26 cellular contexts compared by ENCODE assay signal in genomic region chr18:5520464-5520863, GRCh38. TPM values are rescaled to one million over a fixed set of nuclear protein-coding genes. Genes with fewer than 3 reads are reported as not detected.
"Had no signal": no experiment of that assay in that cellular context is flagged by ENCODE, and none has a peak within 500 bp of the region (broad histone marks: within the 10 kb centered on the region; RNA-seq: fewer than 3 reads in every experiment).

No MANE protein-coding gene starts in this region.

- H3K4me3 ChIP-seq: cardiac muscle cell, K562, SK-N-MC had no signal

- DNase-seq: activated B cell treated with CpG ODN at 0.5 μM for 24 hours; activated CD4-positive, alpha-beta T cell treated with anti-CD3 and anti-CD28 coated beads for 1 hour; activated CD4-positive, alpha-beta T cell treated with anti-CD3 and anti-CD28 coated beads, Interleukin-2, amount 10 ng/mL, durations not matched to agents 24 days and 14 days; activated CD4-positive, alpha-beta T cell treated with anti-CD3 and anti-CD28 coated beads, Interleukin-2, amount 50 U/mL, for 48 hours; activated CD8-positive, alpha-beta memory T cell treated with anti-CD3 and anti-CD28 coated beads, Interleukin-2, amount 10 ng/mL, durations not matched to agents 7 days and 5 days; activated effector memory CD4-positive, alpha-beta T cell treated with Interleukin-2 at 50 U/mL for 16 hours; activated naive CD4-positive, alpha-beta T cell; activated T-cell treated with anti-CD3 and anti-CD28 coated beads, Interleukin-2, amount 50 U/mL, for 24 hours; amygdala; brain microvascular endothelial cell; Karpas-422; MM.1S; NCI-H1105; NCI-H2171; NCI-H226; NCI-H82; T-cell; T-helper 2 cell; T1000 had no signal

- FAIRE-seq: K562, TTC549 had no signal

- H3K27ac Mint-ChIP-seq: activated B cell treated with CpG ODN at 0.5 μM for 24 hours; activated CD4-positive, alpha-beta T cell treated with anti-CD3 and anti-CD28 coated beads, Interleukin-2, amount 10 ng/mL, durations not matched to agents 24 days and 14 days; activated CD8-positive, alpha-beta memory T cell treated with anti-CD3 and anti-CD28 coated beads, Interleukin-2, amount 10 ng/mL, durations not matched to agents 7 days and 5 days; activated naive CD4-positive, alpha-beta T cell treated with anti-CD3 and anti-CD28 coated beads, Interleukin-2, amount 50 U/mL, for 24 hours; activated T-cell treated with anti-CD3 and anti-CD28 coated beads, Interleukin-2, amount 50 U/mL, for 24 hours; activated T-helper 1 cell treated with anti-CD3 and anti-CD28 coated beads, Interleukin-12 subunit alpha, Interleukin-12 subunit beta, Interleukin-2, Interleukin-4 antibody, amounts not matched to agents 30 ng/mL and 10 ng/mL and 1 ng/mL, durations not matched to agents 14 hours and 24 hours and 36 hours; T-cell had no signal

- H3K27me3 ChIP-seq: brain microvascular endothelial cell, cardiac muscle cell had no signal

- H3K27me3 Mint-ChIP-seq: activated CD4-positive, alpha-beta T cell treated with anti-CD3 and anti-CD28 coated beads, Interleukin-2, amount 10 ng/mL, durations not matched to agents 24 days and 14 days; activated CD8-positive, alpha-beta memory T cell treated with anti-CD3 and anti-CD28 coated beads, Interleukin-2, amount 10 ng/mL, durations not matched to agents 7 days and 5 days had no signal

- H3K27ac ChIP-seq: cardiac muscle cell, SK-N-MC had no signal

- H3K9me3 Mint-ChIP-seq: activated B cell treated with CpG ODN at 0.5 μM for 24 hours; activated CD4-positive, alpha-beta T cell treated with anti-CD3 and anti-CD28 coated beads, Interleukin-2, amount 10 ng/mL, durations not matched to agents 24 days and 14 days; activated naive CD4-positive, alpha-beta T cell treated with anti-CD3 and anti-CD28 coated beads, Interleukin-2, amount 50 U/mL, for 24 hours; activated T-cell treated with anti-CD3 and anti-CD28 coated beads, Interleukin-2, amount 50 U/mL, for 24 hours; activated T-helper 1 cell treated with anti-CD3 and anti-CD28 coated beads, Interleukin-12 subunit alpha, Interleukin-12 subunit beta, Interleukin-2, Interleukin-4 antibody, amounts not matched to agents 30 ng/mL and 10 ng/mL and 1 ng/mL, durations not matched to agents 14 hours and 24 hours and 36 hours; T-cell had no signal

- H3K4me3 Mint-ChIP-seq: activated B cell treated with CpG ODN at 0.5 μM for 24 hours; activated CD4-positive, alpha-beta T cell treated with anti-CD3 and anti-CD28 coated beads, Interleukin-2, amount 10 ng/mL, durations not matched to agents 24 days and 14 days; activated CD8-positive, alpha-beta memory T cell treated with anti-CD3 and anti-CD28 coated beads, Interleukin-2, amount 10 ng/mL, durations not matched to agents 7 days and 5 days; activated naive CD4-positive, alpha-beta T cell treated with anti-CD3 and anti-CD28 coated beads, Interleukin-2, amount 50 U/mL, for 24 hours; activated T-cell treated with anti-CD3 and anti-CD28 coated beads, Interleukin-2, amount 50 U/mL, for 24 hours; activated T-helper 1 cell treated with anti-CD3 and anti-CD28 coated beads, Interleukin-12 subunit alpha, Interleukin-12 subunit beta, Interleukin-2, Interleukin-4 antibody, amounts not matched to agents 30 ng/mL and 10 ng/mL and 1 ng/mL, durations not matched to agents 14 hours and 24 hours and 36 hours; T-cell had no signal

- H3K4me1 Mint-ChIP-seq: activated CD4-positive, alpha-beta T cell treated with anti-CD3 and anti-CD28 coated beads, Interleukin-2, amount 10 ng/mL, durations not matched to agents 24 days and 14 days; activated CD8-positive, alpha-beta memory T cell treated with anti-CD3 and anti-CD28 coated beads, Interleukin-2, amount 10 ng/mL, durations not matched to agents 7 days and 5 days had no signal

- H3K36me3 Mint-ChIP-seq: activated CD8-positive, alpha-beta memory T cell treated with anti-CD3 and anti-CD28 coated beads, Interleukin-2, amount 10 ng/mL, durations not matched to agents 7 days and 5 days; activated naive CD4-positive, alpha-beta T cell treated with anti-CD3 and anti-CD28 coated beads, Interleukin-2, amount 50 U/mL, for 24 hours; T-cell had no signal

- H3K36me3 ChIP-seq: brain microvascular endothelial cell, cardiac muscle cell had no signal

RNA-seq across cellular contexts. Expression of gene EPB41L3, which starts 23.3 kb away (rescaled TPM):
- total RNA-seq: OCI-LY7 had no signal
